ENCODE assay signal across 8 cellular contexts in genomic region chr10:94362360-94363250, GRCh38. TPM values are rescaled to one million over a fixed set of nuclear protein-coding genes. Genes with fewer than 3 reads are reported as not detected.
DNase-seq lines count a peak whose midpoint lies in the region; ATAC-seq and TF ChIP-seq lines count a peak whose summit lies in the region.

A gene with protein sequence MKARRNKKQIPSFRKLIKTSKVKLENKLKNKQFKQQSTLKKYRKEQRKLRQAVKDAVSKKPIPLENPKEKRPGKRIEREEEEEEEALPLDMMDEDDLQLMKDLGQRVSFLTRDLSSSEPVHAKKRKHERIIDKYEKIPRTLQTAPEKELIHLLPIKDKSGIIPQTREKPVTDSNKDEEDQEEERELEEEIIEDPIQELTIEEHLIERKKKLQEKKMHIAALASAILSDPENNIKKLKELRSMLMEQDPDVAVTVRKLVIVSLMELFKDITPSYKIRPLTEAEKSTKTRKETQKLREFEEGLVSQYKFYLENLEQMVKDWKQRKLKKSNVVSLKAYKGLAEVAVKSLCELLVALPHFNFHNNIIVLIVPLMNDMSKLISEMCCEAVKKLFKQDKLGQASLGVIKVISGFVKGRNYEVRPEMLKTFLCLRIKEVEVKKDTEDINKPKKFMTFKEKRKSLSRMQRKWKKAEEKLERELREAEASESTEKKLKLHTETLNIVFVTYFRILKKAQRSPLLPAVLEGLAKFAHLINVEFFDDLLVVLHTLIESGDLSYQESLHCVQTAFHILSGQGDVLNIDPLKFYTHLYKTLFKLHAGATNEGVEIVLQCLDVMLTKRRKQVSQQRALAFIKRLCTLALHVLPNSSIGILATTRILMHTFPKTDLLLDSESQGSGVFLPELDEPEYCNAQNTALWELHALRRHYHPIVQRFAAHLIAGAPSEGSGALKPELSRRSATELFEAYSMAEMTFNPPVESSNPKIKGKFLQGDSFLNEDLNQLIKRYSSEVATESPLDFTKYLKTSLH (minus strand): TSS chr10:94362939. CDS start chr10:94362838, 101 bp downstream.

- H3K4me1 Mint-ChIP-seq in natural killer cell treated with Interleukin-12 subunit alpha and Interleukin-12 subunit beta and Interleukin-15 and Interleukin-18, amount 100 ng/mL, for 72 hours (ENCODE audit: low read depth in 2 of 2): peaks cover 17 to 26% of the 10 kb centered on the region in 2 donors

- no peaks in the 10 kb centered on the region for H3K27me3 ChIP-seq in RWPE2 (ENCODE audit: insufficient read depth, poor library complexity, severe bottlenecking)

- H3K27me3 Mint-ChIP-seq in natural killer cell treated with Interleukin-12 subunit alpha and Interleukin-12 subunit beta and Interleukin-15 and Interleukin-18, amount 100 ng/mL, for 72 hours: peaks cover 13 to 20% of the 10 kb centered on the region in 2 donors

- peak within 1 kb of the TSS; percentile 61 for H3K27ac ChIP-seq in RWPE2 (ENCODE audit: poor library complexity, severe bottlenecking)

- peak within 1 kb of the TSS; percentile 90 for H3K4me3 Mint-ChIP-seq in natural killer cell treated with Interleukin-12 subunit alpha and Interleukin-12 subunit beta and Interleukin-15 and Interleukin-18, amount 100 ng/mL, for 72 hours

- H3K4me3 ChIP-seq in RWPE2 (ENCODE audit: severe bottlenecking): peak within 1 kb of the TSS; percentile 68
- peak within 1 kb of the TSS; percentile 79 for H3K4me3 ChIP-seq in fibroblast of pulmonary artery (replicated peaks; ENCODE audit: low read depth, low read length)

- H3K27ac Mint-ChIP-seq in natural killer cell treated with Interleukin-12 subunit alpha and Interleukin-12 subunit beta and Interleukin-15 and Interleukin-18, amount 100 ng/mL, for 72 hours: peak within 1 kb of the TSS; percentile 78 to 91

- peaks cover 35% of the 10 kb centered on the region for H3K36me3 ChIP-seq in RWPE2 (ENCODE audit: low read depth)

- peaks cover 12% of the 10 kb centered on the region for H3K4me1 ChIP-seq in RWPE2 (ENCODE audit: insufficient read depth, poor library complexity, severe bottlenecking)

- H3K9me3 ChIP-seq in RWPE2 (ENCODE audit: severe bottlenecking): no peaks in the 10 kb centered on the region

- ATAC-seq in RWPE2 (ENCODE audit: low read depth): peak; percentile 94
- peak; percentile 99 to 100 for ATAC-seq in natural killer cell treated with Interleukin-12 subunit alpha and Interleukin-12 subunit beta and Interleukin-15 and Interleukin-18, amount 100 ng/mL, for 72 hours
- peak; percentile 100 for ATAC-seq in stimulated activated naive CD8-positive, alpha-beta T cell treated with anti-CD3 and anti-CD28 coated beads, Interleukin-15, Interleukin-2, amounts not matched to agents 100 U/mL and 50 U/mL, for 24 hours

- H3K9me3 Mint-ChIP-seq in natural killer cell treated with Interleukin-12 subunit alpha and Interleukin-12 subunit beta and Interleukin-15 and Interleukin-18, amount 100 ng/mL, for 72 hours: no peaks in the 10 kb centered on the region

- peaks cover 30% of the 10 kb centered on the region for H3K36me3 Mint-ChIP-seq in natural killer cell treated with Interleukin-12 subunit alpha and Interleukin-12 subunit beta and Interleukin-15 and Interleukin-18, amount 100 ng/mL, for 72 hours

- TF ChIP-seq CTCF in LNCAP (IDR thresholded peaks at IDR 0.05) (peak; percentile 64), RWPE2 (IDR thresholded peaks at IDR 0.05; ENCODE audit: poor library complexity, severe bottlenecking) (peak; percentile 86), fibroblast of pulmonary artery (IDR thresholded peaks at IDR 0.05; ENCODE audit: low read length, missing control alignments) (peak; percentile 43)

- DNase-seq in ELR (ENCODE audit: low read depth): peak; percentile 99
- DNase-seq in GOT3 (lab: John Stamatoyannopoulos, UW): peak; percentile 85
- peak; percentile 95 for DNase-seq in RWPE2 (ENCODE audit: low spot score)
- DNase-seq in activated T-helper 9 cell treated with anti-CD3 and anti-CD28 coated beads, Interleukin-2, amount 50 U/mL, for 16 hours (ENCODE audit: low read depth): peak; percentile 92
- DNase-seq in fibroblast of pulmonary artery (ENCODE audit: low read depth): peak; percentile 95
- peak; percentile 95 for DNase-seq in natural killer cell treated with Interleukin-12 subunit alpha and Interleukin-12 subunit beta and Interleukin-15 and Interleukin-18, amount 100 ng/mL, for 72 hours (ENCODE audit: low spot score)
- DNase-seq in stimulated activated naive CD8-positive, alpha-beta T cell treated with anti-CD3 and anti-CD28 coated beads, Interleukin-15, Interleukin-2, amounts not matched to agents 100 U/mL and 50 U/mL, for 24 hours: peak; percentile 98

RNA-seq across cellular contexts. Expression of the gene that starts here (rescaled TPM):
- total RNA-seq in natural killer cell treated with Interleukin-12 subunit alpha and Interleukin-12 subunit beta and Interleukin-15 and Interleukin-18, amount 100 ng/mL, for 72 hours: 10 to 100 TPM; 19.9 to 38.0 TPM

Comparison
In these comparisons a context has a peak if more than half of its experiments do, and no peak if none do; other contexts are left out.
1. Peak in every context shown above with its lines: DNase-seq, ATAC-seq, H3K4me3 ChIP-seq and H3K27ac ChIP-seq.